ENCODE assay signal across 28 cellular contexts in the genomic region with DNA sequence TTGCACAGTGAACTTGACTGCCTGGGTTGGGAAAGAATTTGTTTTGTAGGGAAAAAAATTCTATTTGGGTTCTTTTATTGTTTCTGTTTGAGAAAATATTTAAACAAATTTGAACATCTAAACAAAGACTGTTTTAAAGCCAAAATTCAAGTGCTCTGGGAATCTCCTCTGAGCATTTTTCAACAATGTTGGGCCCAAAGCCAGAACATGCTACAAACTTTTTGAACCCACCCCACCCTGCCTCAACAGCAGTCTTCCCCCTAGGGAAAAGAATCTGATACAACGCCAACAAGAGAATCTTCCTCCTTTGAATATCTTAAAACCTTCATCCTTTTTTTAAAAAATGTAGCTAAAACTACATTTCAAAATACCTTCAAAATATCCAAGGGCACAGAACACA. TPM values are rescaled to one million over a fixed set of nuclear protein-coding genes. Genes with fewer than 3 reads are reported as not detected.
A peak's percentile ranks its signal among the peaks of the same experiment; 100 is the strongest.
DNase-seq lines count a peak whose midpoint lies in the region; ATAC-seq and TF ChIP-seq lines count a peak whose summit lies in the region.
"Had no signal": no experiment of that assay in that cellular context is flagged by ENCODE, and none has a peak within 500 bp of the region (broad histone marks: within the 10 kb centered on the region; RNA-seq: fewer than 3 reads in every experiment).

No MANE protein-coding gene starts in this region.

- no peak for ATAC-seq in left cardiac atrium
- ATAC-seq: GM12878, GM23338, PC-3 had no signal

- DNase-seq in left ventricle myocardium inferior (no peak), left cardiac atrium (no peak), cardiac fibroblast (ENCODE audit: low read depth in 2 of 2) (peak; percentile 33 to 57), fibroblast of pulmonary artery (ENCODE audit: low read depth) (peak; percentile 49), kidney tubule cell (ENCODE audit: low spot score) (no peak), COLO829 (ENCODE audit: low spot score) (no peak)
- no peak for DNase-seq in stimulated activated CD4-positive, alpha-beta T cell treated with anti-CD3 and anti-CD28 coated beads, Interleukin-4, amount 100 ng/mL, for 1 hour
- DNase-seq: CD4-positive, alpha-beta T cell; COR-L47; EL; GDM1; HFFc6; KG1; MG63; NCI-H1417; NCI-H1694; NCI-H2029 treated with DMSO at 0.1 percent for 48 hours; NCI-H446 treated with DMSO at 0.1 percent for 48 hours; NCI-H526; NCI-H82; NK-92 treated with Interleukin-12 subunit alpha and Interleukin-12 subunit beta, amount 100 ng/mL, for 24 hours; PC-3 had no signal

- H3K4me3 ChIP-seq in left ventricle myocardium inferior (no peak overlapping the region), cardiac fibroblast (replicated peaks in 1 of 2; ENCODE audit: low read depth in 2 of 2, low read length in 2 of 2) (no peak overlapping the region), fibroblast of pulmonary artery (replicated peaks; ENCODE audit: low read depth, low read length) (no peak overlapping the region)
- H3K4me3 ChIP-seq: BLaER1 treated with 17β-estradiol and CSF1 and Interleukin-3, amounts not matched to agents 10 nM and 100 nM; GM12878; GM23338; HAP-1; MG63 had no signal

- H3K36me3 ChIP-seq in left ventricle myocardium inferior: no peaks in the 10 kb centered on the region
- H3K36me3 ChIP-seq: BLaER1 treated with 17β-estradiol and CSF1 and Interleukin-3, amounts not matched to agents 10 nM and 100 nM; HAP-1; MG63 had no signal

- H3K4me1 ChIP-seq in left ventricle myocardium inferior: peaks cover 23% of the 10 kb centered on the region
- H3K4me1 ChIP-seq: HAP-1 had no signal

- H3K9me3 ChIP-seq in left ventricle myocardium inferior (replicated peaks): peaks cover 11% of the 10 kb centered on the region
- H3K9me3 ChIP-seq: MG63 had no signal

- H3K27me3 ChIP-seq in left ventricle myocardium inferior (ENCODE audit: low read depth): no peaks in the 10 kb centered on the region
- H3K27me3 ChIP-seq: BLaER1 treated with 17β-estradiol and CSF1 and Interleukin-3, amounts not matched to agents 10 nM and 100 nM; MG63 had no signal

- intact Hi-C loops in left ventricle myocardium inferior (cut with micrococcal nuclease) (no loop called here), left cardiac atrium (cut with DNase I) (no loop called here)

- TF ChIP-seq CTCF in left ventricle myocardium inferior (IDR thresholded peaks at IDR 0.05; ENCODE audit: borderline replicate concordance) (no peak), cardiac fibroblast (IDR thresholded peaks at IDR 0.05; ENCODE audit: low read depth, low read length) (no peak), fibroblast of pulmonary artery (IDR thresholded peaks at IDR 0.05; ENCODE audit: low read length, missing control alignments) (no peak)

- peak overlapping the region; percentile 15 for H3K27ac ChIP-seq in left ventricle myocardium inferior (replicated peaks)
- H3K27ac ChIP-seq: BLaER1 treated with 17β-estradiol and CSF1 and Interleukin-3, amounts not matched to agents 10 nM and 100 nM had no signal

RNA-seq across cellular contexts. Expression of gene NID2, which starts 20.3 kb away (rescaled TPM):
- total RNA-seq in left ventricle myocardium inferior (35.2 TPM), left cardiac atrium (10 to 100 TPM; 29.4 to 42.1 TPM)
- total RNA-seq: A172, SK-MEL-5 had no signal

Comparison
In these comparisons a context has a peak if more than half of its experiments do, and no peak if none do; other contexts are left out.
1. DNase-seq: peak in cardiac fibroblast (2 of 2) and fibroblast of pulmonary artery (single experiment); none in left ventricle myocardium inferior (single experiment), left cardiac atrium (single experiment), kidney tubule cell (single experiment), COLO829 (single experiment) and stimulated activated CD4-positive, alpha-beta T cell treated with anti-CD3 and anti-CD28 coated beads, Interleukin-4, amount 100 ng/mL, for 1 hour (single experiment).